1 cellular context compared by ENCODE assay signal in the genomic region with DNA sequence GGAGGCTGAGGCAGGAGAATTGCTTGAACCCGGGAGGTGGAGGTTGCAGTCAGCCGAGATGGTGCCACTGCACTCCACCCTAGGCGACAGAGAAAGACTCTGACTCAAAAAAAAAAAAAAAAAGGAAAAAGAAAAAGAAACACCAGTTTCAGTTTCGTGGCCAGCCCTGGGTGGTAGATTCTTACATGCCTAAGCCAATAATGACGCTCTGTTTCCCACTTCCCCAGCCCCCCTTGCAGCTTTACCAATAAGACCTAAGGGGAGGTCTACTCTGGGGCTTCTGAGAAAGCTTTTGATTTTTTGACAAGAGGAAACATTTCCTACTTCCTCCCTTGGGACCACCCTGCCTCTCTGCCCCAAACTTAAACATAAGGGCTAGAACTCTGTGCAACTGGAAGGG.
TF ChIP-seq lines count a peak whose summit lies in the region.

No MANE protein-coding gene starts in this region.

TF ChIP-seq in HepG2, 621 proteins besides CTCF, POLR2A, EP300 and RAD21:
- no peak for TF ChIP-seq MTF1 (CRISPR knock-in tag; IDR thresholded peaks at IDR 0.05)
- no peak for TF ChIP-seq ZBTB38 (CRISPR knock-in tag; IDR thresholded peaks at IDR 0.05)
- TF ChIP-seq ZNF747 (CRISPR knock-in tag; IDR thresholded peaks at IDR 0.05; ENCODE audit: borderline replicate concordance) = no peak
- TF ChIP-seq, protein P1, sequence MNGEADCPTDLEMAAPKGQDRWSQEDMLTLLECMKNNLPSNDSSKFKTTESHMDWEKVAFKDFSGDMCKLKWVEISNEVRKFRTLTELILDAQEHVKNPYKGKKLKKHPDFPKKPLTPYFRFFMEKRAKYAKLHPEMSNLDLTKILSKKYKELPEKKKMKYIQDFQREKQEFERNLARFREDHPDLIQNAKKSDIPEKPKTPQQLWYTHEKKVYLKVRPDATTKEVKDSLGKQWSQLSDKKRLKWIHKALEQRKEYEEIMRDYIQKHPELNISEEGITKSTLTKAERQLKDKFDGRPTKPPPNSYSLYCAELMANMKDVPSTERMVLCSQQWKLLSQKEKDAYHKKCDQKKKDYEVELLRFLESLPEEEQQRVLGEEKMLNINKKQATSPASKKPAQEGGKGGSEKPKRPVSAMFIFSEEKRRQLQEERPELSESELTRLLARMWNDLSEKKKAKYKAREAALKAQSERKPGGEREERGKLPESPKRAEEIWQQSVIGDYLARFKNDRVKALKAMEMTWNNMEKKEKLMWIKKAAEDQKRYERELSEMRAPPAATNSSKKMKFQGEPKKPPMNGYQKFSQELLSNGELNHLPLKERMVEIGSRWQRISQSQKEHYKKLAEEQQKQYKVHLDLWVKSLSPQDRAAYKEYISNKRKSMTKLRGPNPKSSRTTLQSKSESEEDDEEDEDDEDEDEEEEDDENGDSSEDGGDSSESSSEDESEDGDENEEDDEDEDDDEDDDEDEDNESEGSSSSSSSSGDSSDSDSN (CRISPR knock-in tag; IDR thresholded peaks at IDR 0.05) = no peak
- TF ChIP-seq TGIF2 (CRISPR knock-in tag; IDR thresholded peaks at IDR 0.05) = no peak
- TF ChIP-seq ZNF234 (CRISPR knock-in tag; conservative IDR thresholded peaks at IDR 0.05) = no peak
- no peak for TF ChIP-seq HNRNPH1 (optimal IDR thresholded peaks at IDR 0.05; ENCODE audit: low read depth, low read length)
- TF ChIP-seq, protein P2, sequence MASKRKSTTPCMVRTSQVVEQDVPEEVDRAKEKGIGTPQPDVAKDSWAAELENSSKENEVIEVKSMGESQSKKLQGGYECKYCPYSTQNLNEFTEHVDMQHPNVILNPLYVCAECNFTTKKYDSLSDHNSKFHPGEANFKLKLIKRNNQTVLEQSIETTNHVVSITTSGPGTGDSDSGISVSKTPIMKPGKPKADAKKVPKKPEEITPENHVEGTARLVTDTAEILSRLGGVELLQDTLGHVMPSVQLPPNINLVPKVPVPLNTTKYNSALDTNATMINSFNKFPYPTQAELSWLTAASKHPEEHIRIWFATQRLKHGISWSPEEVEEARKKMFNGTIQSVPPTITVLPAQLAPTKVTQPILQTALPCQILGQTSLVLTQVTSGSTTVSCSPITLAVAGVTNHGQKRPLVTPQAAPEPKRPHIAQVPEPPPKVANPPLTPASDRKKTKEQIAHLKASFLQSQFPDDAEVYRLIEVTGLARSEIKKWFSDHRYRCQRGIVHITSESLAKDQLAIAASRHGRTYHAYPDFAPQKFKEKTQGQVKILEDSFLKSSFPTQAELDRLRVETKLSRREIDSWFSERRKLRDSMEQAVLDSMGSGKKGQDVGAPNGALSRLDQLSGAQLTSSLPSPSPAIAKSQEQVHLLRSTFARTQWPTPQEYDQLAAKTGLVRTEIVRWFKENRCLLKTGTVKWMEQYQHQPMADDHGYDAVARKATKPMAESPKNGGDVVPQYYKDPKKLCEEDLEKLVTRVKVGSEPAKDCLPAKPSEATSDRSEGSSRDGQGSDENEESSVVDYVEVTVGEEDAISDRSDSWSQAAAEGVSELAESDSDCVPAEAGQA (IDR thresholded peaks at IDR 0.05; ENCODE audit: low read depth) = no peak
- TF ChIP-seq, protein P2 (CRISPR knock-in tag; IDR thresholded peaks at IDR 0.05; ENCODE audit: borderline replicate concordance) = no peak
- no peak for TF ChIP-seq ZNF577 (CRISPR knock-in tag; IDR thresholded peaks at IDR 0.05; ENCODE audit: borderline replicate concordance, low read depth)
- TF ChIP-seq KDM2A (CRISPR knock-in tag; IDR thresholded peaks at IDR 0.05; ENCODE audit: borderline replicate concordance, low read depth) = no peak
- TF ChIP-seq ZNF264 (CRISPR knock-in tag; IDR thresholded peaks at IDR 0.05) = no peak
- no peak for TF ChIP-seq ZNF614 (CRISPR knock-in tag; IDR thresholded peaks at IDR 0.05; ENCODE audit: borderline replicate concordance)
- TF ChIP-seq SALL2 (CRISPR knock-in tag; IDR thresholded peaks at IDR 0.05) = no peak
- TF ChIP-seq CCAR2 (optimal IDR thresholded peaks at IDR 0.05; ENCODE audit: low read depth, low read length) = no peak
- no peak for TF ChIP-seq STAT5B (CRISPR knock-in tag; IDR thresholded peaks at IDR 0.05)
- TF ChIP-seq ZFP36L2 (CRISPR knock-in tag; IDR thresholded peaks at IDR 0.05) = no peak
